Comparison of ENCODE assay signal across 17 cellular contexts in genomic region chr7:80216996-80217842, GRCh38.
A peak's percentile ranks its signal among the peaks of the same experiment; 100 is the strongest.
DNase-seq lines count a peak whose midpoint lies in the region; ATAC-seq, FAIRE-seq and TF ChIP-seq lines count a peak whose summit lies in the region.
"Had no signal": no experiment of that assay in that cellular context is flagged by ENCODE, and none has a peak within 500 bp of the region (broad histone marks: within the 10 kb centered on the region; RNA-seq: fewer than 3 reads in every experiment).

No MANE protein-coding gene starts in this region.

- DNase-seq in A549 (ENCODE audit: low read depth in 1 of 2, low spot score in 1 of 2) (no peak), RWPE1 (ENCODE audit: low spot score) (no peak), WTC11 (ENCODE audit: low spot score) (no peak), NCI-H510A treated with DMSO at 0.1 percent for 48 hours (lab: John Stamatoyannopoulos, UW) (no peak)
- no peak for DNase-seq in CD8-positive, alpha-beta T cell
- no peak for DNase-seq in T-helper 2 cell treated with Interferon-gamma antibody and Interleukin-4, amounts not matched to agents 5 μg/mL and 100 μg/mL, for 36 hours (ENCODE audit: low spot score)
- DNase-seq: activated CD4-positive, alpha-beta memory T cell treated with anti-CD3 and anti-CD28 coated beads, Interleukin-2, amount 10 ng/mL, durations not matched to agents 7 days and 5 days; aorta; islet precursor cell; NCI-H1930; tibial artery had no signal

- no peak overlapping the region; the same call in 2 of the 3 replicates for H3K4me2 ChIP-seq in A549

- peaks cover 8% of the 10 kb centered on the region for H3K4me1 Mint-ChIP-seq in CD8-positive, alpha-beta T cell (ENCODE audit: low read depth)
- peaks cover 11% of the 10 kb centered on the region for H3K4me1 Mint-ChIP-seq in T-helper 2 cell treated with Interferon-gamma antibody and Interleukin-4, amounts not matched to agents 5 μg/mL and 100 μg/mL, for 36 hours (ENCODE audit: low read depth)
- no peaks in the 10 kb centered on the region for H3K4me1 Mint-ChIP-seq in WTC11
- H3K4me1 Mint-ChIP-seq: activated CD4-positive, alpha-beta memory T cell treated with anti-CD3 and anti-CD28 coated beads, Interleukin-2, amount 10 ng/mL, durations not matched to agents 7 days and 5 days; B cell had no signal

- H3K27ac Mint-ChIP-seq in CD8-positive, alpha-beta T cell, result no peak overlapping the region
- H3K27ac Mint-ChIP-seq in T-helper 2 cell treated with Interferon-gamma antibody and Interleukin-4, amounts not matched to agents 5 μg/mL and 100 μg/mL, for 36 hours, result peak overlapping the region; percentile 58
- no peak overlapping the region for H3K27ac Mint-ChIP-seq in WTC11
- H3K27ac Mint-ChIP-seq: activated CD4-positive, alpha-beta memory T cell treated with anti-CD3 and anti-CD28 coated beads, Interleukin-2, amount 10 ng/mL, durations not matched to agents 7 days and 5 days; B cell; naive thymus-derived CD8-positive, alpha-beta T cell had no signal

- POLR2A ChIA-PET in A549 (lab: Yijun Ruan, JAX) (no interaction called here), RWPE1 (lab: Yijun Ruan, JAX; ENCODE audit: low non-redundant PET) (no interaction called here), WTC11 (lab: Charles Lee) (no interaction called here)
- POLR2A ChIA-PET in CD8-positive, alpha-beta T cell (lab: Charles Lee), result no interaction called here

- peaks cover 3% of the 10 kb centered on the region for H3K27me3 Mint-ChIP-seq in CD8-positive, alpha-beta T cell (ENCODE audit: low read depth)
- H3K27me3 Mint-ChIP-seq in T-helper 2 cell treated with Interferon-gamma antibody and Interleukin-4, amounts not matched to agents 5 μg/mL and 100 μg/mL, for 36 hours (ENCODE audit: low read depth), result peaks cover 2% of the 10 kb centered on the region
- H3K27me3 Mint-ChIP-seq in WTC11 (ENCODE audit: low read depth), result no peaks in the 10 kb centered on the region
- H3K27me3 Mint-ChIP-seq: activated CD4-positive, alpha-beta memory T cell treated with anti-CD3 and anti-CD28 coated beads, Interleukin-2, amount 10 ng/mL, durations not matched to agents 7 days and 5 days; B cell; naive thymus-derived CD8-positive, alpha-beta T cell had no signal

- TF ChIP-seq POLR2A in A549 (IDR thresholded peaks at IDR 0.05; ENCODE audit: low read length), result no peak

- no peaks in the 10 kb centered on the region for H3K9me3 Mint-ChIP-seq in CD8-positive, alpha-beta T cell
- H3K9me3 Mint-ChIP-seq in T-helper 2 cell treated with Interferon-gamma antibody and Interleukin-4, amounts not matched to agents 5 μg/mL and 100 μg/mL, for 36 hours, result no peaks in the 10 kb centered on the region
- H3K9me3 Mint-ChIP-seq in WTC11, result no peaks in the 10 kb centered on the region
- H3K9me3 Mint-ChIP-seq: activated CD4-positive, alpha-beta memory T cell treated with anti-CD3 and anti-CD28 coated beads, Interleukin-2, amount 10 ng/mL, durations not matched to agents 7 days and 5 days; naive thymus-derived CD8-positive, alpha-beta T cell had no signal

- H3K36me3 Mint-ChIP-seq in CD8-positive, alpha-beta T cell, result no peaks in the 10 kb centered on the region
- no peaks in the 10 kb centered on the region for H3K36me3 Mint-ChIP-seq in T-helper 2 cell treated with Interferon-gamma antibody and Interleukin-4, amounts not matched to agents 5 μg/mL and 100 μg/mL, for 36 hours (ENCODE audit: low read depth)
- H3K36me3 Mint-ChIP-seq in WTC11, result peaks cover 22% of the 10 kb centered on the region

- no peaks in the 10 kb centered on the region for H3K9me3 ChIP-seq in A549
- no peaks in the 10 kb centered on the region for H3K9me3 ChIP-seq in CD8-positive, alpha-beta T cell (ENCODE audit: low read length)
- H3K9me3 ChIP-seq: tibial artery had no signal

- TF ChIP-seq RAD21 in A549 (conservative IDR thresholded peaks at IDR 0.05 in 1 of 2, IDR thresholded peaks at IDR 0.05 in 1 of 2), result no peak

- TF ChIP-seq CTCF in A549 (IDR thresholded peaks at IDR 0.05), result no peak
- no peak for TF ChIP-seq CTCF in CD8-positive, alpha-beta T cell (IDR thresholded peaks at IDR 0.05)
- TF ChIP-seq CTCF in RWPE1 (conservative IDR thresholded peaks at IDR 0.05; ENCODE audit: low read depth), result no peak
- TF ChIP-seq CTCF in WTC11 (IDR thresholded peaks at IDR 0.05), result no peak

- ATAC-seq in A549 (no peak), HG03097 (IDR thresholded peaks at IDR 0.05; ENCODE audit: low FRiP score, unreplicated experiment) (peak; percentile 53), GM18861 (IDR thresholded peaks at IDR 0.05; ENCODE audit: unreplicated experiment) (no peak), WTC11 (no peak)
- ATAC-seq in CD8-positive, alpha-beta T cell, result peak; percentile 34

- no peaks in the 10 kb centered on the region for H3K36me3 ChIP-seq in CD8-positive, alpha-beta T cell (ENCODE audit: insufficient read depth, low read length)

- WGBS in A549 (ENCODE audit: missing lambda C conversion rate), result 88% methylated on average over 2 of the region's 2 CpGs

- CTCF ChIA-PET in A549 (lab: Yijun Ruan, JAX), result interaction anchor here (0.6 kb wide), 1 partner anchor 15 kb away, joined by 3 read pairs; no protein-coding TSS in a partner anchor
- CTCF ChIA-PET in CD8-positive, alpha-beta T cell (lab: Charles Lee), result no interaction called here
- CTCF ChIA-PET in RWPE1 (lab: Yijun Ruan, JAX), result interaction anchor here (0.6 kb wide), 1 partner anchor 110 kb away, joined by 5 read pairs; no protein-coding TSS in a partner anchor
- CTCF ChIA-PET in WTC11 (lab: Charles Lee), result interaction anchor here (0.6 kb wide), 1 partner anchor 116 kb away, joined by 3 read pairs; no protein-coding TSS in a partner anchor

- no peak overlapping the region for H3K4me3 ChIP-seq in A549
- H3K4me3 ChIP-seq in CD8-positive, alpha-beta T cell (ENCODE audit: low read depth, low read length), result no peak overlapping the region
- H3K4me3 ChIP-seq: skin epidermis, tibial artery had no signal

- H3K27ac ChIP-seq in A549 (no peak overlapping the region), RWPE1 (no peak overlapping the region)
- no peak overlapping the region for H3K27ac ChIP-seq in CD8-positive, alpha-beta T cell (ENCODE audit: low read depth, low read length)
- H3K27ac ChIP-seq: skin epidermis, tibial artery had no signal

- H3K27me3 ChIP-seq in CD8-positive, alpha-beta T cell (ENCODE audit: insufficient read depth, low read length), result no peaks in the 10 kb centered on the region
- H3K27me3 ChIP-seq: tibial artery had no signal

- H3K4me1 ChIP-seq in A549, result peaks cover 49% of the 10 kb centered on the region
- no peaks in the 10 kb centered on the region for H3K4me1 ChIP-seq in CD8-positive, alpha-beta T cell (ENCODE audit: insufficient read depth, low read length)

- no peak overlapping the region for H3K4me3 Mint-ChIP-seq in CD8-positive, alpha-beta T cell
- H3K4me3 Mint-ChIP-seq in T-helper 2 cell treated with Interferon-gamma antibody and Interleukin-4, amounts not matched to agents 5 μg/mL and 100 μg/mL, for 36 hours, result peak overlapping the region; percentile 29
- H3K4me3 Mint-ChIP-seq in WTC11, result no peak overlapping the region
- H3K4me3 Mint-ChIP-seq: activated CD4-positive, alpha-beta memory T cell treated with anti-CD3 and anti-CD28 coated beads, Interleukin-2, amount 10 ng/mL, durations not matched to agents 7 days and 5 days; B cell; naive thymus-derived CD8-positive, alpha-beta T cell had no signal

- TF ChIP-seq EP300 in A549 (IDR thresholded peaks at IDR 0.05), result no peak

- peak; percentile 39 for FAIRE-seq in A549 (lab: Jason Lieb, UNC)
- FAIRE-seq: GM18507 had no signal

- intact Hi-C loops in CD8-positive, alpha-beta T cell (cut with DNase I, micrococcal nuclease), result no loop called here

TF ChIP-seq in A549, 52 proteins besides CTCF, POLR2A, EP300 and RAD21:
- TF ChIP-seq POLR2AphosphoS2 (conservative IDR thresholded peaks at IDR 0.05; ENCODE audit: low read length), result no peak
- TF ChIP-seq MAFK (IDR thresholded peaks at IDR 0.05; ENCODE audit: partially characterized antibody), result no peak
- no peak for TF ChIP-seq FOXS1 (CRISPR knock-in tag; IDR thresholded peaks at IDR 0.05)
- no peak for TF ChIP-seq MYC (IDR thresholded peaks at IDR 0.05; ENCODE audit: borderline replicate concordance, low read length)
- TF ChIP-seq RNF2 (IDR thresholded peaks at IDR 0.05; ENCODE audit: borderline replicate concordance, low read depth), result no peak
- no peak for TF ChIP-seq MAX (IDR thresholded peaks at IDR 0.05)
- TF ChIP-seq JUN (IDR thresholded peaks at IDR 0.05), result no peak
- TF ChIP-seq, protein P1, sequence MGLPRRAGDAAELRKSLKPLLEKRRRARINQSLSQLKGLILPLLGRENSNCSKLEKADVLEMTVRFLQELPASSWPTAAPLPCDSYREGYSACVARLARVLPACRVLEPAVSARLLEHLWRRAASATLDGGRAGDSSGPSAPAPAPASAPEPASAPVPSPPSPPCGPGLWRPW (IDR thresholded peaks at IDR 0.05), result no peak
- TF ChIP-seq SREBF2 (IDR thresholded peaks at IDR 0.05), result no peak
- TF ChIP-seq NR3C1 (IDR thresholded peaks at IDR 0.05), result no peak

TF ChIP-seq in WTC11, 78 proteins besides CTCF, POLR2A, EP300 and RAD21:
- TF ChIP-seq, protein P2, sequence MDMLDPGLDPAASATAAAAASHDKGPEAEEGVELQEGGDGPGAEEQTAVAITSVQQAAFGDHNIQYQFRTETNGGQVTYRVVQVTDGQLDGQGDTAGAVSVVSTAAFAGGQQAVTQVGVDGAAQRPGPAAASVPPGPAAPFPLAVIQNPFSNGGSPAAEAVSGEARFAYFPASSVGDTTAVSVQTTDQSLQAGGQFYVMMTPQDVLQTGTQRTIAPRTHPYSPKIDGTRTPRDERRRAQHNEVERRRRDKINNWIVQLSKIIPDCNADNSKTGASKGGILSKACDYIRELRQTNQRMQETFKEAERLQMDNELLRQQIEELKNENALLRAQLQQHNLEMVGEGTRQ (CRISPR knock-in tag; IDR thresholded peaks at IDR 0.05), result no peak
- no peak for TF ChIP-seq SP1 (CRISPR knock-in tag; conservative IDR thresholded peaks at IDR 0.05)

Comparison
In these comparisons a context has a peak if more than half of its experiments do, and no peak if none do; other contexts are left out.
1. ATAC-seq: peak in CD8-positive, alpha-beta T cell (single experiment) and HG03097 (single experiment); none in A549 (0 of 2), GM18861 (single experiment) and WTC11 (single experiment).